ENCODE assay signal across 19 cellular contexts in the genomic region with DNA sequence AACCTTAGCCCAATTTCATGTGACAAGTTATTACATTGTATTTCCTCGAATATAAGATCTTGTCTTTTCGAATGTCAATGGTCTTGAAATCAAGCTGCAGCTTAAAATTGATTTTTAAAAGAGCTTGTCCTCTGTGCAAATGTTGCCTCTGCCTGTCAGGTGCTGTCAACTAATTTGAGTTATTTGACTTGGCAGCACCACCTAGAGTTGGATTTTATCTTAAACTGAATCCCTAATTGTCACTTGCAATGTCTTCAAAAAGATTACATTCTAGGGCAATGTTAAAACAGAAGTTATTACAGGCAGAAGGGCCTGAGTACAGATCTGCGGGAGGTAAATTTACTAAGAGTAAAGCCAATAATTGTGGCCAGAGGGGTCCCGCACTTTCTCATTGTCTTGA. TPM values are rescaled to one million over a fixed set of nuclear protein-coding genes. Genes with fewer than 3 reads are reported as not detected.
"Had no signal": no experiment of that assay in that cellular context is flagged by ENCODE, and none has a peak within 500 bp of the region (broad histone marks: within the 10 kb centered on the region; RNA-seq: fewer than 3 reads in every experiment).

No MANE protein-coding gene starts in this region.

- H3K27ac ChIP-seq: heart left ventricle, pancreas, WERI-Rb-1 had no signal

- ATAC-seq: activated CD8-positive, alpha-beta memory T cell treated with anti-CD3 and anti-CD28 coated beads, Interleukin-2, amount 10 ng/mL, durations not matched to agents 7 days and 5 days; activated CD8-positive, alpha-beta T cell treated with anti-CD3 and anti-CD28 coated beads for 36 hours; activated naive CD8-positive, alpha-beta T cell treated with anti-CD3 and anti-CD28 coated beads, Interleukin-2, amount 50 U/mL, for 24 hours; heart left ventricle; left colon; natural killer cell treated with Interleukin-12 subunit alpha and Interleukin-12 subunit beta and Interleukin-15 and Interleukin-18, amount 100 ng/mL, for 72 hours; pancreas; right cardiac atrium had no signal

- H3K36me3 ChIP-seq: heart left ventricle, pancreas, WERI-Rb-1 had no signal

- H3K27me3 ChIP-seq: pancreas had no signal

- H3K9me3 ChIP-seq: pancreas had no signal

- H3K4me3 ChIP-seq: heart left ventricle, pancreas had no signal

- DNase-seq: activated CD4-positive, alpha-beta T cell treated with anti-CD3 and anti-CD28 coated beads, Interleukin-2, amount 10 ng/mL, durations not matched to agents 7 days and 5 days; activated CD4-positive, CD25-positive, alpha-beta regulatory T cell treated with anti-CD3 and anti-CD28 coated beads, Interleukin-2, amount 50 U/mL, for 72 hours; activated CD8-positive, alpha-beta memory T cell treated with anti-CD3 and anti-CD28 coated beads, Interleukin-2, amount 10 ng/mL, durations not matched to agents 7 days and 5 days; activated CD8-positive, alpha-beta T cell treated with anti-CD3 and anti-CD28 coated beads for 36 hours; activated gamma-delta T cell; activated naive CD4-positive, alpha-beta T cell treated with anti-CD3 and anti-CD28 coated beads, Interleukin-2, amount 50 U/mL, for 16 hours; activated naive CD8-positive, alpha-beta T cell treated with anti-CD3 and anti-CD28 coated beads, Interleukin-2, amount 50 U/mL, for 24 hours; activated T-cell treated with anti-CD3 and anti-CD28 coated beads for 4 hours; cerebellar nuclear complex; cortex of kidney; heart left ventricle; left colon; pancreas; right cardiac atrium; stimulated activated CD4-positive, alpha-beta T cell treated with anti-CD3 and anti-CD28 coated beads, Interleukin-4, amount 100 ng/mL, for 24 hours; stimulated activated naive CD4-positive, alpha-beta T cell treated with Interleukin-2 at 50 U/mL for 16 hours; WERI-Rb-1 had no signal

RNA-seq across cellular contexts. Expression of a gene that starts 26.2 kb away (rescaled TPM):
- polyA plus RNA-seq: heart left ventricle, keratinocyte, right cardiac atrium had no signal
